ENCODE assay signal across 17 cellular contexts in genomic region chr12:131114331-131114730, GRCh38.
DNase-seq lines count a peak whose midpoint lies in the region; ATAC-seq and TF ChIP-seq lines count a peak whose summit lies in the region.
"Had no signal": no experiment of that assay in that cellular context is flagged by ENCODE, and none has a peak within 500 bp of the region (broad histone marks: within the 10 kb centered on the region; RNA-seq: fewer than 3 reads in every experiment).

No MANE protein-coding gene starts in this region.

- H3K27ac ChIP-seq in right atrium auricular region = no peak overlapping the region
- H3K27ac ChIP-seq in hepatocyte = no peak overlapping the region
- H3K27ac ChIP-seq: RWPE1 had no signal

- CTCF ChIA-PET in HEK293T (lab: Yijun Ruan, JAX) = interaction anchor here (0.7 to 3.6 kb wide), 2 partner anchors 10 to 18 kb away, joined by 3 to 14 read pairs; no protein-coding TSS in a partner anchor

- H3K4me2 ChIP-seq in hepatocyte = no peak overlapping the region

- H3K4me1 Mint-ChIP-seq in chondrocyte (ENCODE audit: low read depth) (peaks cover 12% of the 10 kb centered on the region), neural crest cell (peaks cover 37% of the 10 kb centered on the region), type B pancreatic cell (ENCODE audit: unreplicated experiment) (peaks cover 32% of the 10 kb centered on the region)

- TF ChIP-seq CTCF in right atrium auricular region (IDR thresholded peaks at IDR 0.05) (no peak), chondrocyte (IDR thresholded peaks at IDR 0.05) (no peak), neural crest cell (conservative IDR thresholded peaks at IDR 0.05) (no peak), type B pancreatic cell (conservative IDR thresholded peaks at IDR 0.05) (no peak), hepatocyte (IDR thresholded peaks at IDR 0.05; ENCODE audit: poor library complexity) (no peak)

- H4K20me1 ChIP-seq in hepatocyte (ENCODE audit: insufficient read depth, poor library complexity, severe bottlenecking) = no peaks in the 10 kb centered on the region

- ATAC-seq in Right ventricle myocardium superior (ENCODE audit: poor library complexity) = no peak
- ATAC-seq: HepG2 had no signal

- no peak overlapping the region for H3K27ac Mint-ChIP-seq in chondrocyte (ENCODE audit: unreplicated experiment)
- peak overlapping the region; percentile 39 for H3K27ac Mint-ChIP-seq in neural crest cell (ENCODE audit: unreplicated experiment)
- peak overlapping the region; percentile 74 for H3K27ac Mint-ChIP-seq in type B pancreatic cell

- no peaks in the 10 kb centered on the region for H3K9me3 ChIP-seq in right atrium auricular region
- H3K9me3 ChIP-seq in hepatocyte (ENCODE audit: low read depth) = no peaks in the 10 kb centered on the region

- DNase-seq in Right ventricle myocardium superior (peak; percentile 8), right atrium auricular region (ENCODE audit: low spot score) (no peak), chondrocyte (ENCODE audit: low spot score) (peak; percentile 14), neural crest cell (ENCODE audit: low read depth, low spot score) (no peak), type B pancreatic cell (ENCODE audit: extremely low spot score, unreplicated experiment) (no peak), HEK293T (ENCODE audit: extremely low spot score) (no peak), hepatocyte (ENCODE audit: low spot score) (no peak), superior temporal gyrus (ENCODE audit: extremely low spot score) (no peak)
- DNase-seq: C1 segment of cervical spinal cord, GF-D8, KG1, NCI-H1417 treated with DMSO at 0.1 percent for 48 hours, NCI-H1930, NCI-H2171, NCI-H446 treated with DMSO at 0.1 percent for 48 hours had no signal

- peaks cover 0 to 43% of the 10 kb centered on the region in 2 donors for H3K4me1 ChIP-seq in right atrium auricular region
- peaks cover 25% of the 10 kb centered on the region for H3K4me1 ChIP-seq in hepatocyte (ENCODE audit: insufficient read depth)

- no peaks in the 10 kb centered on the region for H3K79me2 ChIP-seq in hepatocyte

- H3K27me3 ChIP-seq in right atrium auricular region (no peaks in the 10 kb centered on the region), hepatocyte (no peaks in the 10 kb centered on the region)

- no peaks in the 10 kb centered on the region for H3K9me2 ChIP-seq in hepatocyte (replicated peaks; ENCODE audit: insufficient read depth)

- peaks cover 6% of the 10 kb centered on the region for H3K9me3 Mint-ChIP-seq in chondrocyte (ENCODE audit: low read depth)
- peaks cover 3% of the 10 kb centered on the region for H3K9me3 Mint-ChIP-seq in neural crest cell
- H3K9me3 Mint-ChIP-seq in type B pancreatic cell = no peaks in the 10 kb centered on the region

- intact Hi-C loops in Right ventricle myocardium superior (cut with DNase I) = no loop called here

- H3K4me3 ChIP-seq in right atrium auricular region = no peak overlapping the region
- H3K4me3 ChIP-seq in hepatocyte = no peak overlapping the region

- peaks cover 2% of the 10 kb centered on the region for H3K36me3 Mint-ChIP-seq in chondrocyte (ENCODE audit: low read depth)
- H3K36me3 Mint-ChIP-seq in neural crest cell (ENCODE audit: low read depth) = no peaks in the 10 kb centered on the region
- H3K36me3 Mint-ChIP-seq in type B pancreatic cell = no peaks in the 10 kb centered on the region

- no peak overlapping the region for H2AFZ ChIP-seq in hepatocyte

- peaks cover 44% of the 10 kb centered on the region for H3K36me3 ChIP-seq in right atrium auricular region
- H3K36me3 ChIP-seq in hepatocyte (replicated peaks; ENCODE audit: insufficient read depth, low read depth) = no peaks in the 10 kb centered on the region

- 77% methylated on average over 3 of the region's 3 CpGs for WGBS in hepatocyte (ENCODE audit: low lambda C conversion rate, missing lambda C conversion rate)

- POLR2A ChIA-PET in HEK293T (lab: Yijun Ruan, JAX) = interaction anchor here (1.4 kb wide), 1 partner anchor 9 kb away, joined by 4 read pairs; no protein-coding TSS in a partner anchor

- H3K27me3 Mint-ChIP-seq in chondrocyte (ENCODE audit: low read depth) = peaks cover 21% of the 10 kb centered on the region
- H3K27me3 Mint-ChIP-seq in neural crest cell (ENCODE audit: low read depth) = no peaks in the 10 kb centered on the region
- H3K27me3 Mint-ChIP-seq in type B pancreatic cell = peaks cover 4% of the 10 kb centered on the region

- H3K4me3 Mint-ChIP-seq in chondrocyte (ENCODE audit: unreplicated experiment) (no peak overlapping the region), neural crest cell (no peak overlapping the region), type B pancreatic cell (peak overlapping the region; percentile 65)

TF ChIP-seq in HEK293T, 16 proteins besides CTCF, POLR2A, EP300 and RAD21:
- TF ChIP-seq SP1 (IDR thresholded peaks at IDR 0.05) = no peak
- TF ChIP-seq HDGF (IDR thresholded peaks at IDR 0.05; ENCODE audit: borderline replicate concordance) = no peak
- TF ChIP-seq FOXM1 (IDR thresholded peaks at IDR 0.05; ENCODE audit: borderline replicate concordance) = no peak
- no peak for TF ChIP-seq SUZ12 (IDR thresholded peaks at IDR 0.05)
- TF ChIP-seq BHLHE40 (IDR thresholded peaks at IDR 0.05; ENCODE audit: borderline replicate concordance) = no peak
- TF ChIP-seq L3MBTL2 (conservative IDR thresholded peaks at IDR 0.05) = no peak
- no peak for TF ChIP-seq ARNT (IDR thresholded peaks at IDR 0.05)
- TF ChIP-seq FOXK2 (IDR thresholded peaks at IDR 0.05) = no peak
- no peak for TF ChIP-seq ZNF384 (IDR thresholded peaks at IDR 0.05)
- TF ChIP-seq CTBP1 (IDR thresholded peaks at IDR 0.05; ENCODE audit: borderline replicate concordance) = no peak
- TF ChIP-seq FOXA1 (IDR thresholded peaks at IDR 0.05) = no peak
- TF ChIP-seq NFRKB (IDR thresholded peaks at IDR 0.05) = no peak
- no peak for TF ChIP-seq ELF4 (IDR thresholded peaks at IDR 0.05)
- TF ChIP-seq, protein P1, sequence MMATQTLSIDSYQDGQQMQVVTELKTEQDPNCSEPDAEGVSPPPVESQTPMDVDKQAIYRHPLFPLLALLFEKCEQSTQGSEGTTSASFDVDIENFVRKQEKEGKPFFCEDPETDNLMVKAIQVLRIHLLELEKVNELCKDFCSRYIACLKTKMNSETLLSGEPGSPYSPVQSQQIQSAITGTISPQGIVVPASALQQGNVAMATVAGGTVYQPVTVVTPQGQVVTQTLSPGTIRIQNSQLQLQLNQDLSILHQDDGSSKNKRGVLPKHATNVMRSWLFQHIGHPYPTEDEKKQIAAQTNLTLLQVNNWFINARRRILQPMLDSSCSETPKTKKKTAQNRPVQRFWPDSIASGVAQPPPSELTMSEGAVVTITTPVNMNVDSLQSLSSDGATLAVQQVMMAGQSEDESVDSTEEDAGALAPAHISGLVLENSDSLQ (IDR thresholded peaks at IDR 0.05) = no peak
- no peak for TF ChIP-seq TARDBP (IDR thresholded peaks at IDR 0.05)

Comparison
In these comparisons a context has a peak if more than half of its experiments do, and no peak if none do; other contexts are left out.
1. DNase-seq: peak in Right ventricle myocardium superior (single experiment) and chondrocyte (single experiment); none in right atrium auricular region (single experiment), neural crest cell (single experiment), type B pancreatic cell (single experiment), HEK293T (single experiment), hepatocyte (single experiment) and superior temporal gyrus (single experiment).